8 cellular contexts compared by ENCODE assay signal in genomic region chrX:38192007-38192625, GRCh38. TPM values are rescaled to one million over a fixed set of nuclear protein-coding genes. Genes with fewer than 3 reads are reported as not detected.
DNase-seq lines count a peak whose midpoint lies in the region; ATAC-seq and TF ChIP-seq lines count a peak whose summit lies in the region.

No MANE protein-coding gene starts in this region.

- TF ChIP-seq CTCF in AG04449 (IDR thresholded peaks at IDR 0.05; ENCODE audit: insufficient read depth, low read length, missing control alignments) (peak; percentile 33), heart left ventricle (IDR thresholded peaks at IDR 0.05) (peak; percentile 19 to 50 (median 28))

- no peak for TF ChIP-seq POLR2A in heart left ventricle (IDR thresholded peaks at IDR 0.05)

- CTCF ChIA-PET in AG04449 (lab: Yijun Ruan, JAX): interaction anchor here (0.7 to 4.6 kb wide), 17 partner anchors 9 to 136 kb away, joined by 3 to 35 read pairs (median 5); partner anchors contain the start of genes RPGR and SRPX

- no peak overlapping the region for H3K14ac ChIP-seq in neuronal stem cell (ENCODE audit: low read length)

- DNase-seq in AG04449 (ENCODE audit: low read depth, low spot score): no peak
- DNase-seq in RKO (ENCODE audit: low spot score): peak; percentile 43
- peak in 1 of 5 donors; percentile 38 for DNase-seq in heart left ventricle
- no peak for DNase-seq in NCI-H187 (lab: John Stamatoyannopoulos, UW)
- no peak for DNase-seq in natural killer cell treated with Interleukin-12 subunit alpha and Interleukin-12 subunit beta and Interleukin-15 and Interleukin-18, amount 100 ng/mL, for 72 hours (ENCODE audit: low spot score)
- DNase-seq in neuronal stem cell (ENCODE audit: low spot score): no peak

- no peaks in the 10 kb centered on the region for H3K4me1 Mint-ChIP-seq in natural killer cell treated with Interleukin-12 subunit alpha and Interleukin-12 subunit beta and Interleukin-15 and Interleukin-18, amount 100 ng/mL, for 72 hours (ENCODE audit: low read depth in 2 of 2)

- H2BK12ac ChIP-seq in neuronal stem cell (ENCODE audit: low read length): no peak overlapping the region

- no peak overlapping the region for H3K4ac ChIP-seq in neuronal stem cell (ENCODE audit: low read length)

- POLR2A ChIA-PET in AG04449 (lab: Yijun Ruan, JAX): no interaction called here

- no peak overlapping the region for H2BK5ac ChIP-seq in neuronal stem cell (ENCODE audit: low read length)

- no peak overlapping the region for H3K4me2 ChIP-seq in neuronal stem cell (ENCODE audit: insufficient read depth, low read length, poor library complexity, severe bottlenecking)

- H3K27me3 Mint-ChIP-seq in natural killer cell treated with Interleukin-12 subunit alpha and Interleukin-12 subunit beta and Interleukin-15 and Interleukin-18, amount 100 ng/mL, for 72 hours: peaks cover 15 to 26% of the 10 kb centered on the region in 2 donors

- no peak overlapping the region for H2AFZ ChIP-seq in neuronal stem cell (ENCODE audit: low read length)

- H3K36me3 Mint-ChIP-seq in natural killer cell treated with Interleukin-12 subunit alpha and Interleukin-12 subunit beta and Interleukin-15 and Interleukin-18, amount 100 ng/mL, for 72 hours: no peaks in the 10 kb centered on the region

- no peak overlapping the region for H3K18ac ChIP-seq in neuronal stem cell (ENCODE audit: low read length)

- peak; percentile 55 for ATAC-seq in GM21360 (IDR thresholded peaks at IDR 0.05; ENCODE audit: unreplicated experiment)
- peak in 2 of 4 donors; percentile 61 to 68 for ATAC-seq in heart left ventricle
- no peak for ATAC-seq in GM18519 (IDR thresholded peaks at IDR 0.05; ENCODE audit: low FRiP score, unreplicated experiment)
- no peak for ATAC-seq in natural killer cell treated with Interleukin-12 subunit alpha and Interleukin-12 subunit beta and Interleukin-15 and Interleukin-18, amount 100 ng/mL, for 72 hours

- H3K27ac Mint-ChIP-seq in natural killer cell treated with Interleukin-12 subunit alpha and Interleukin-12 subunit beta and Interleukin-15 and Interleukin-18, amount 100 ng/mL, for 72 hours: no peak overlapping the region

- WGBS in heart left ventricle, 4 donors: 32 to 40% (median 37%) methylated on average over 5 of the region's 5 CpGs
- no CpG with 5 or more reads among the region's 5 CpGs for WGBS in neuronal stem cell (ENCODE audit: extremely low coverage in 2 of 2, insufficient read length in 2 of 2, insufficient replicate concordance in 1 of 2), 2 donors

- no peak overlapping the region for H2BK120ac ChIP-seq in neuronal stem cell (ENCODE audit: low read depth, low read length)

- H3K79me1 ChIP-seq in neuronal stem cell (ENCODE audit: low read depth, low read length): no peaks in the 10 kb centered on the region

- H3K36me3 ChIP-seq in heart left ventricle: no peaks in the 10 kb centered on the region
- H3K36me3 ChIP-seq in neuronal stem cell (replicated peaks in 1 of 2; ENCODE audit: control insufficient read depth in 2 of 2, insufficient read depth in 2 of 2, low read length in 2 of 2): no peaks in the 10 kb centered on the region

- no peak overlapping the region for H3K27ac ChIP-seq in heart left ventricle
- H3K27ac ChIP-seq in neuronal stem cell (replicated peaks; ENCODE audit: low read length): no peak overlapping the region

- peaks cover 0 to 5% (median 0%) of the 10 kb centered on the region in 12 donors for H3K4me1 ChIP-seq in heart left ventricle
- no peaks in the 10 kb centered on the region for H3K4me1 ChIP-seq in neuronal stem cell (ENCODE audit: control insufficient read depth in 2 of 2, insufficient read depth in 1 of 2, low read depth in 1 of 2, low read length in 2 of 2)

- H3K9me3 ChIP-seq in heart left ventricle: no peaks in the 10 kb centered on the region
- no peaks in the 10 kb centered on the region for H3K9me3 ChIP-seq in neuronal stem cell (replicated peaks in 1 of 2; ENCODE audit: control insufficient read depth in 2 of 2, insufficient read depth in 1 of 2, low read depth in 1 of 2, low read length in 2 of 2)

- no peaks in the 10 kb centered on the region for H3K9me3 Mint-ChIP-seq in natural killer cell treated with Interleukin-12 subunit alpha and Interleukin-12 subunit beta and Interleukin-15 and Interleukin-18, amount 100 ng/mL, for 72 hours

- H2BK15ac ChIP-seq in neuronal stem cell (ENCODE audit: low read length): no peak overlapping the region

- no peak overlapping the region for H3K4me3 ChIP-seq in AG04449 (ENCODE audit: low read depth, low read length)
- no peak overlapping the region for H3K4me3 ChIP-seq in heart left ventricle
- no peak overlapping the region for H3K4me3 ChIP-seq in neuronal stem cell (ENCODE audit: low read length in 2 of 2)

- H3K23ac ChIP-seq in neuronal stem cell (ENCODE audit: low read depth, low read length, poor library complexity): no peak overlapping the region

- no peak overlapping the region for H3K9ac ChIP-seq in neuronal stem cell (ENCODE audit: low read depth, low read length, poor library complexity)

- H3K27me3 ChIP-seq in heart left ventricle: peaks cover 0 to 6% (median 0%) of the 10 kb centered on the region in 9 donors
- peaks cover 0 to 3% (median 0%) of the 10 kb centered on the region in 3 experiments for H3K27me3 ChIP-seq in neuronal stem cell (ENCODE audit: control insufficient read depth in 3 of 3, insufficient read depth in 3 of 3, low read depth in 1 of 3, low read length in 3 of 3)

- no peak overlapping the region for H4K8ac ChIP-seq in neuronal stem cell (ENCODE audit: low read depth, low read length)

- no peak overlapping the region for H3K4me3 Mint-ChIP-seq in natural killer cell treated with Interleukin-12 subunit alpha and Interleukin-12 subunit beta and Interleukin-15 and Interleukin-18, amount 100 ng/mL, for 72 hours

- intact Hi-C loops in heart left ventricle (cut with DNase I): loop anchor here in 6 of 10 donors (5.0 to 10.0 kb wide), 2 partner anchors 90 to 93 kb away; no protein-coding TSS in a partner anchor

- H4K91ac ChIP-seq in neuronal stem cell (ENCODE audit: low read depth, low read length, poor library complexity): no peak overlapping the region

- H2AK5ac ChIP-seq in neuronal stem cell (ENCODE audit: low read depth, low read length): no peak overlapping the region

RNA-seq across cellular contexts. Expression of gene SRPX, which starts 28.6 kb away (rescaled TPM):
- total RNA-seq in heart left ventricle: 10 to 100 TPM; 38.2 to 85.2 (median 53.8) TPM
- 100 to 1,000 TPM in 1 of 2 donors, 10 to 100 TPM in 1; 45.0 to 137 TPM for polyA plus RNA-seq in heart left ventricle
- not detected for total RNA-seq in natural killer cell treated with Interleukin-12 subunit alpha and Interleukin-12 subunit beta and Interleukin-15 and Interleukin-18, amount 100 ng/mL, for 72 hours
- polyA plus RNA-seq in neuronal stem cell (2013, experiment 1 of 2): 5.6 TPM
- 5.4 TPM for polyA plus RNA-seq in neuronal stem cell (2013, experiment 2 of 2)

Comparison
In these comparisons a context has a peak if more than half of its experiments do, and no peak if none do; other contexts are left out.
1. RNA of gene SRPX, which starts 28.6 kb away (total RNA-seq): 38.2 to 85.2 TPM in heart left ventricle; not detected in natural killer cell treated with Interleukin-12 subunit alpha and Interleukin-12 subunit beta and Interleukin-15 and Interleukin-18, amount 100 ng/mL, for 72 hours; every median in the first group is over 10 times any median in the second.